Comparison of ENCODE assay signal across 21 cellular contexts in the genomic region with DNA sequence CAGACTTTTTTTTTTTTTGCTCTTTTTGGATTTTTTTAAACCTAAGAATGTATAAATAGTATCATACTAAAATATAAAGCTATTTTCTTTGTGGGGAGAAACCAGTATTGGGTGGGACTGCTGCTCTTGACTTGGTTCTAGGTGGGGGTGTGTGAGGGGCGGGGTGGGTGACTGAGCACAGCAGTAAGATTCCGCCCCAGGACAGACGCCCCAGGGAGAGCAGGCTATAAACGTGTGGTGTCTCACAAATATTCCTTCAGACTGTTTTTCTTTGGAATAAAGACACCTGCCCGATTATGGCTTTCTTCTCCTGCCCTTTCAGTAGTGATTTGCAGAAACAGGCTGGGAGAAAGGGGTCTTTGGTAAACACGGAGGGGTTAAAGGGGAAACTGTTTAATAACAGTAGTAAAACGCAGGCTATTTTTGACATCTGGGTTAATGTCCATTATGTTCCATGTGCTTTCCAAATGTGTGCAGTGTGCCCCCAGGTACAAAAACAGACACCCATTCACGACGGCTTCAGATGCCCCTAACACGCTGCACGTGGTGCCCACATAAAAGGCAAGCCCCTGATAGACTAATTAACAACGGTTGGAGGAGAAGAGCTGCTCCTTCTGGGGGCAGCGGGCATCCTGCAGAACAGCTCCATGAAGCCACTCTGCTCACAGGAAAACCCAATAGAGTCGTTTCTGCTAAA.
"Had no signal": no experiment of that assay in that cellular context is flagged by ENCODE, and none has a peak within 500 bp of the region (broad histone marks: within the 10 kb centered on the region; RNA-seq: fewer than 3 reads in every experiment).

No MANE protein-coding gene starts in this region.

- H3K4me3 Mint-ChIP-seq: dendritic cell treated with granulocyte-macrophage colony-stimulating factor and Interleukin-4, amounts not matched to agents 40 ng/mL and 50 ng/mL, for 4 days; endodermal cell; immature natural killer cell; memory B cell; naive thymus-derived CD8-positive, alpha-beta T cell; neural crest cell; stimulated activated naive CD8-positive, alpha-beta T cell treated with anti-CD3 and anti-CD28 coated beads, Interleukin-15, amount 100 ng/mL, for 72 hours had no signal

- H3K4me1 Mint-ChIP-seq: immature natural killer cell; memory B cell; naive thymus-derived CD8-positive, alpha-beta T cell; stimulated activated naive CD8-positive, alpha-beta T cell treated with anti-CD3 and anti-CD28 coated beads, Interleukin-15, amount 100 ng/mL, for 72 hours had no signal

- H3K9me3 Mint-ChIP-seq: dendritic cell treated with granulocyte-macrophage colony-stimulating factor and Interleukin-4, amounts not matched to agents 40 ng/mL and 50 ng/mL, for 4 days; endodermal cell; neural crest cell; stimulated activated naive CD8-positive, alpha-beta T cell treated with anti-CD3 and anti-CD28 coated beads, Interleukin-15, amount 100 ng/mL, for 72 hours had no signal

- H3K27me3 Mint-ChIP-seq: stimulated activated naive CD8-positive, alpha-beta T cell treated with anti-CD3 and anti-CD28 coated beads, Interleukin-15, amount 100 ng/mL, for 72 hours had no signal

- H3K27ac Mint-ChIP-seq: dendritic cell treated with granulocyte-macrophage colony-stimulating factor and Interleukin-4, amounts not matched to agents 40 ng/mL and 50 ng/mL, for 4 days; endodermal cell; immature natural killer cell; memory B cell; progenitor cell of endocrine pancreas had no signal

- H3K36me3 Mint-ChIP-seq: immature natural killer cell; memory B cell; naive thymus-derived CD8-positive, alpha-beta T cell had no signal

- ATAC-seq: left lobe of liver; naive thymus-derived CD8-positive, alpha-beta T cell; right lobe of liver; stimulated activated naive CD8-positive, alpha-beta T cell treated with anti-CD3 and anti-CD28 coated beads, Interleukin-15, amount 100 ng/mL, for 72 hours had no signal

- DNase-seq: colonic mucosa; effector CD8-positive, alpha-beta T cell; endodermal cell; foreskin melanocyte; glutamatergic neuron; hypothalamus; immature natural killer cell; naive thymus-derived CD8-positive, alpha-beta T cell; right lobe of liver; small intestine; stimulated activated CD4-positive, alpha-beta T cell treated with anti-CD3 and anti-CD28 coated beads, Interleukin-15, amount 100 ng/mL, for 24 hours; stimulated activated CD4-positive, alpha-beta T cell treated with anti-CD3 and anti-CD28 coated beads, Interleukin-4, amount 100 ng/mL, for 1 hour; stimulated activated CD8-positive, alpha-beta memory T cell treated with anti-CD3 and anti-CD28 coated beads, Interleukin-4, amount 100 ng/mL, for 48 hours; stimulated activated naive CD4-positive, alpha-beta T cell; stimulated activated naive CD8-positive, alpha-beta T cell treated with anti-CD3 and anti-CD28 coated beads, Interleukin-15, amount 100 ng/mL, for 72 hours; transverse colon had no signal
